ENCODE assay signal across 8 cellular contexts in genomic region chr3:19947549-19948071, GRCh38. TPM values are rescaled to one million over a fixed set of nuclear protein-coding genes. Genes with fewer than 3 reads are reported as not detected.
A peak's percentile ranks its signal among the peaks of the same experiment; 100 is the strongest.
DNase-seq lines count a peak whose midpoint lies in the region; ATAC-seq, FAIRE-seq and TF ChIP-seq lines count a peak whose summit lies in the region.

No MANE protein-coding gene starts in this region.

- H3K27me3 ChIP-seq in transverse colon: no peaks in the 10 kb centered on the region

- POLR2A ChIA-PET in AG04449 (lab: Yijun Ruan, JAX): interaction anchor here (1.4 kb wide), 1 partner anchor 58 kb away, joined by 4 read pairs; no protein-coding TSS in a partner anchor

- ATAC-seq in GM19324 (IDR thresholded peaks at IDR 0.05; ENCODE audit: low FRiP score, unreplicated experiment): peak; percentile 18
- ATAC-seq in HG03442 (IDR thresholded peaks at IDR 0.05; ENCODE audit: unreplicated experiment): peak; percentile 7

- peaks cover 0 to 10% (median 5%) of the 10 kb centered on the region in 4 donors for H3K36me3 ChIP-seq in transverse colon

- no peak for FAIRE-seq in frontal cortex (lab: Jason Lieb, UNC)

- intact Hi-C loops in transverse colon (cut with DNase I; ENCODE audit: low total_unique reads): loop anchor here (2.0 to 5.0 kb wide), 2 partner anchors 57 to 100 kb away; no protein-coding TSS in a partner anchor

- peak overlapping the region; percentile 97 to 100 (median 100) for H3K27ac ChIP-seq in transverse colon

- DNase-seq in AG04449 (ENCODE audit: low read depth, low spot score) (no peak), RKO (ENCODE audit: low spot score) (peak; percentile 78), frontal cortex (ENCODE audit: low spot score in 2 of 2) (peak; percentile 26 to 48), nucleus accumbens (lab: John Stamatoyannopoulos, UW) (peak in 49 of 56 donors; percentile 25 to 76 (median 54)), transverse colon (peak; percentile 54)
- peak; percentile 60 for DNase-seq in activated naive CD4-positive, alpha-beta T cell treated with Interleukin-2 at 50 U/mL for 16 hours

- 0 to 7% methylated on average over 3 to 21 of the region's 27 CpGs for WGBS in transverse colon (ENCODE audit: low coverage in 1 of 2), 2 donors

- no peaks in the 10 kb centered on the region for H3K9me3 ChIP-seq in transverse colon

- in situ Hi-C loops in transverse colon (cut with MboI; ENCODE audit: low pct_ligation_motif_present in 1 of 4, low pct_unique_long_range_greater_than_20kb in 1 of 4, low sequenced_read_pairs in 3 of 4): loop anchor here in 2 of 4 donors (5.0 to 25.0 kb wide), 4 partner anchors 53 to 240 kb away; partner anchors contain the start of genes KAT2B (in 1 of the 2) and SGO1 (in 1 of the 2)

- CTCF ChIA-PET in AG04449 (lab: Yijun Ruan, JAX): no interaction called here

- peak overlapping the region; percentile 94 for H3K4me3 ChIP-seq in AG04449 (ENCODE audit: low read depth, low read length)
- H3K4me3 ChIP-seq in transverse colon: peak overlapping the region; percentile 91 to 100 (median 98)

- TF ChIP-seq CTCF in AG04449 (IDR thresholded peaks at IDR 0.05; ENCODE audit: insufficient read depth, low read length, missing control alignments) (no peak), transverse colon (IDR thresholded peaks at IDR 0.05) (no peak)

- no peak for TF ChIP-seq EP300 in transverse colon (IDR thresholded peaks at IDR 0.05; ENCODE audit: low read depth)

- TF ChIP-seq POLR2A in transverse colon (IDR thresholded peaks at IDR 0.05): no peak

- peaks cover 10 to 36% (median 19%) of the 10 kb centered on the region in 4 donors for H3K4me1 ChIP-seq in transverse colon

RNA-seq across cellular contexts. Expression of gene RAB5A, which starts 0.7 kb away (rescaled TPM):
- total RNA-seq in frontal cortex (74.2 TPM), transverse colon (100 to 1,000 TPM in 1 of 4 donors, 10 to 100 TPM in 3; 80.6 to 105 (median 87.5) TPM)

RNA-seq across cellular contexts. Expression of gene EFHB, which starts 13.6 kb away (rescaled TPM):
- total RNA-seq in frontal cortex (0.41 TPM), transverse colon (under 1 TPM in 2 of 4 donors, not detected in 2; 0.64 to 0.68 TPM)
